In genomic region chr10:44385726-44386438, GRCh38 we compare ENCODE assay signal across 10 cellular contexts. TPM values are rescaled to one million over a fixed set of nuclear protein-coding genes. Genes with fewer than 3 reads are reported as not detected.
DNase-seq lines count a peak whose midpoint lies in the region; ATAC-seq and TF ChIP-seq lines count a peak whose summit lies in the region.
"Had no signal": no experiment of that assay in that cellular context is flagged by ENCODE, and none has a peak within 500 bp of the region (broad histone marks: within the 10 kb centered on the region; RNA-seq: fewer than 3 reads in every experiment).

No MANE protein-coding gene starts in this region.

- peaks cover 36% of the 10 kb centered on the region for H3K27me3 Mint-ChIP-seq in T-helper 2 cell treated with Interferon-gamma antibody and Interleukin-4, amounts not matched to agents 5 μg/mL and 100 μg/mL, for 36 hours (ENCODE audit: low read depth)
- H3K27me3 Mint-ChIP-seq in activated T-helper 17 cell treated with anti-CD3 and anti-CD28 coated beads, Interleukin-2, amount 50 U/mL, for 72 hours, result peaks cover 18% of the 10 kb centered on the region

- H3K4me1 ChIP-seq in BE2C, result no peaks in the 10 kb centered on the region

- no peaks in the 10 kb centered on the region for H3K9me3 Mint-ChIP-seq in T-helper 2 cell treated with Interferon-gamma antibody and Interleukin-4, amounts not matched to agents 5 μg/mL and 100 μg/mL, for 36 hours
- H3K9me3 Mint-ChIP-seq in activated T-helper 17 cell treated with anti-CD3 and anti-CD28 coated beads, Interleukin-2, amount 50 U/mL, for 72 hours, result no peaks in the 10 kb centered on the region
- H3K9me3 Mint-ChIP-seq in stimulated activated effector memory CD8-positive, alpha-beta T cell treated with anti-CD3 and anti-CD28 coated beads, Interleukin-12 subunit alpha, Interleukin-12 subunit beta, amount 100 ng/mL, for 72 hours, result no peaks in the 10 kb centered on the region

- ATAC-seq in activated T-helper 17 cell treated with anti-CD3 and anti-CD28 coated beads, Interleukin-2, amount 50 U/mL, for 72 hours (replicated peaks), result no peak
- no peak for ATAC-seq in stimulated activated effector memory CD8-positive, alpha-beta T cell treated with anti-CD3 and anti-CD28 coated beads, Interleukin-12 subunit alpha, Interleukin-12 subunit beta, amount 100 ng/mL, for 72 hours
- no peak for ATAC-seq in GM19452 (IDR thresholded peaks at IDR 0.05; ENCODE audit: unreplicated experiment)

- no peaks in the 10 kb centered on the region for H3K9me3 ChIP-seq in iPS-18c (ENCODE audit: control insufficient read depth, insufficient read depth, low read length)
- H3K9me3 ChIP-seq in BE2C, result no peaks in the 10 kb centered on the region

- H3K4me1 Mint-ChIP-seq in T-helper 2 cell treated with Interferon-gamma antibody and Interleukin-4, amounts not matched to agents 5 μg/mL and 100 μg/mL, for 36 hours (ENCODE audit: low read depth), result no peaks in the 10 kb centered on the region
- no peaks in the 10 kb centered on the region for H3K4me1 Mint-ChIP-seq in activated T-helper 17 cell treated with anti-CD3 and anti-CD28 coated beads, Interleukin-2, amount 50 U/mL, for 72 hours
- H3K4me1 Mint-ChIP-seq in stimulated activated effector memory CD8-positive, alpha-beta T cell treated with anti-CD3 and anti-CD28 coated beads, Interleukin-12 subunit alpha, Interleukin-12 subunit beta, amount 100 ng/mL, for 72 hours, result peaks cover 5% of the 10 kb centered on the region

- no peaks in the 10 kb centered on the region for H3K36me3 ChIP-seq in BE2C

- DNase-seq in T-helper 2 cell treated with Interferon-gamma antibody and Interleukin-4, amounts not matched to agents 5 μg/mL and 100 μg/mL, for 36 hours (ENCODE audit: low spot score), result no peak
- no peak for DNase-seq in T-helper 2 cell
- no peak for DNase-seq in stimulated activated effector memory CD8-positive, alpha-beta T cell treated with anti-CD3 and anti-CD28 coated beads, Interleukin-12 subunit alpha, Interleukin-12 subunit beta, amount 100 ng/mL, for 72 hours (ENCODE audit: low spot score in 2 of 2)
- DNase-seq in BE2C, result no peak
- DNase-seq in HEK293T (ENCODE audit: extremely low spot score), result no peak
- DNase-seq: central memory CD4-positive, alpha-beta T cell; NCI-H1105 had no signal

- peaks cover 34% of the 10 kb centered on the region for H3K27me3 ChIP-seq in BE2C

- H3K36me3 Mint-ChIP-seq in T-helper 2 cell treated with Interferon-gamma antibody and Interleukin-4, amounts not matched to agents 5 μg/mL and 100 μg/mL, for 36 hours (ENCODE audit: low read depth), result no peaks in the 10 kb centered on the region
- no peaks in the 10 kb centered on the region for H3K36me3 Mint-ChIP-seq in activated T-helper 17 cell treated with anti-CD3 and anti-CD28 coated beads, Interleukin-2, amount 50 U/mL, for 72 hours (ENCODE audit: low read depth)
- no peaks in the 10 kb centered on the region for H3K36me3 Mint-ChIP-seq in stimulated activated effector memory CD8-positive, alpha-beta T cell treated with anti-CD3 and anti-CD28 coated beads, Interleukin-12 subunit alpha, Interleukin-12 subunit beta, amount 100 ng/mL, for 72 hours

- H3K4me3 ChIP-seq in iPS-18c (ENCODE audit: insufficient read depth, low read depth, low read length), result peak overlapping the region; percentile 56; the same call in 1 of the 2 replicates
- no peak overlapping the region for H3K4me3 ChIP-seq in BE2C (ENCODE audit: low read depth, low read length)

- H3K27ac Mint-ChIP-seq in T-helper 2 cell treated with Interferon-gamma antibody and Interleukin-4, amounts not matched to agents 5 μg/mL and 100 μg/mL, for 36 hours, result no peak overlapping the region
- no peak overlapping the region for H3K27ac Mint-ChIP-seq in activated T-helper 17 cell treated with anti-CD3 and anti-CD28 coated beads, Interleukin-2, amount 50 U/mL, for 72 hours
- H3K27ac Mint-ChIP-seq in stimulated activated effector memory CD8-positive, alpha-beta T cell treated with anti-CD3 and anti-CD28 coated beads, Interleukin-12 subunit alpha, Interleukin-12 subunit beta, amount 100 ng/mL, for 72 hours, result no peak overlapping the region

- no peak for TF ChIP-seq CTCF in BE2C (IDR thresholded peaks at IDR 0.05; ENCODE audit: low read depth, low read length)

- CTCF ChIA-PET in HEK293T (lab: Yijun Ruan, JAX), result interaction anchor here (0.5 to 1.7 kb wide), 6 partner anchors 9 to 696 kb away, joined by 3 to 5 read pairs (median 4); no protein-coding TSS in a partner anchor

- H3K4me3 Mint-ChIP-seq in T-helper 2 cell treated with Interferon-gamma antibody and Interleukin-4, amounts not matched to agents 5 μg/mL and 100 μg/mL, for 36 hours, result peak overlapping the region; percentile 40
- H3K4me3 Mint-ChIP-seq in activated T-helper 17 cell treated with anti-CD3 and anti-CD28 coated beads, Interleukin-2, amount 50 U/mL, for 72 hours, result peak overlapping the region; percentile 22
- peak overlapping the region; percentile 13 for H3K4me3 Mint-ChIP-seq in stimulated activated effector memory CD8-positive, alpha-beta T cell treated with anti-CD3 and anti-CD28 coated beads, Interleukin-12 subunit alpha, Interleukin-12 subunit beta, amount 100 ng/mL, for 72 hours

- POLR2A ChIA-PET in HEK293T (lab: Yijun Ruan, JAX), result no interaction called here

TF ChIP-seq in HEK293T, 16 proteins besides CTCF, POLR2A, EP300 and RAD21:
- TF ChIP-seq FOXK2 (IDR thresholded peaks at IDR 0.05) (no peak), NFRKB (IDR thresholded peaks at IDR 0.05) (no peak)

RNA-seq across cellular contexts. Expression of gene CXCL12, which starts 1.0 kb away (rescaled TPM):
- under 1 TPM in 1 of 2 donors, not detected in 1; 0.35 TPM for total RNA-seq in activated T-helper 17 cell treated with anti-CD3 and anti-CD28 coated beads, Interleukin-2, amount 50 U/mL, for 72 hours
- polyA plus RNA-seq in BE2C (2012; ENCODE audit: insufficient read depth, insufficient read length, low read depth), result 1.1 TPM
